8 cellular contexts compared by ENCODE assay signal in the genomic region with DNA sequence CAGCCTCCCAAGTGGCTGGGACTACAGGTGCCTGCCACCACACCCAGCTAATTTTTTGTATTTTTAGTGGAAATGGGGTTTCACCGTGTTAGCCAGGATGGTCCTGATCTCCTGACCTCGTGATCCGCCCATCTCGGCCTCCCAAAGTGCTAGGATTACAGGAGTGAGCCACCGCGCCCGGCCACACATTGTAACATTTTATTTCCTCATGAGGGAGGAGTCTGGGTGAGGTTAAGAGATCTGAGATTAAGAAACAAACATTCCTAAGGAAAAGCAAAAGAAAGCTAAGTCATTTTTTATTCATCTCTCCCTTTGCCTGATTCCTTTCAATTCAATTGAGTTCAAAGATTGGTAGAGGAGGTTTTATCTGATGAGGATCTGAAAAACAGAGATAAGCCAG. TPM values are rescaled to one million over a fixed set of nuclear protein-coding genes. Genes with fewer than 3 reads are reported as not detected.
DNase-seq lines count a peak whose midpoint lies in the region; ATAC-seq and TF ChIP-seq lines count a peak whose summit lies in the region.
"Not testable (repeated sequence)": the region's sequence is repeated elsewhere in the genome, so short reads cannot be mapped to it uniquely, and the experiment has no call there.
"Had no signal": no experiment of that assay in that cellular context is flagged by ENCODE, and none has a peak within 500 bp of the region (broad histone marks: within the 10 kb centered on the region; RNA-seq: fewer than 3 reads in every experiment).

No MANE protein-coding gene starts in this region.

- H3K4me1 Mint-ChIP-seq in Caco-2 (ENCODE audit: low read depth, unreplicated experiment): peaks cover 41% of the 10 kb centered on the region
- H3K4me1 Mint-ChIP-seq in type B pancreatic cell (ENCODE audit: unreplicated experiment): not testable (repeated sequence)

- ATAC-seq in PC-3: not testable (repeated sequence)
- peak; percentile 86 for ATAC-seq in left colon

- H2AFZ ChIP-seq in PC-3 (ENCODE audit: low read length): peak overlapping the region; percentile 43; the same call in 1 of the 2 replicates
- H2AFZ ChIP-seq in osteoblast (ENCODE audit: low read length): not testable (repeated sequence)

- not testable (repeated sequence) for H3K27ac ChIP-seq in PC-3 (ENCODE audit: low read length); colonic mucosa; osteoblast (ENCODE audit: low read depth, low read length)
- H3K27ac ChIP-seq in stomach: peak overlapping the region in 2 of 5 donors; percentile 52 to 61

- peak overlapping the region; percentile 41 for H3K27ac Mint-ChIP-seq in Caco-2 (ENCODE audit: unreplicated experiment)
- peak overlapping the region; percentile 64 for H3K27ac Mint-ChIP-seq in type B pancreatic cell

- H3K4me3 Mint-ChIP-seq in Caco-2 (ENCODE audit: unreplicated experiment); type B pancreatic cell: not testable (repeated sequence)

- POLR2A ChIA-PET in Caco-2 (lab: Charles Lee): interaction anchor here (0.9 to 1.2 kb wide), 2 partner anchors 13 to 14 kb away, joined by 3 to 6 read pairs; a partner anchor contains a TSS
- POLR2A ChIA-PET in PC-3 (lab: Charles Lee; ENCODE audit: unreplicated experiment): not testable (repeated sequence)

- H3K36me3 ChIP-seq in Caco-2 (ENCODE audit: control insufficient read depth, insufficient read depth, low read length); PC-3 (ENCODE audit: low read depth, low read length); colonic mucosa; osteoblast (ENCODE audit: insufficient read depth, low read length): not testable (repeated sequence)
- H3K36me3 ChIP-seq in stomach: peaks cover 0 to 10% (median 5%) of the 10 kb centered on the region in 4 donors

- not testable (repeated sequence) for H3K9me3 Mint-ChIP-seq in Caco-2 (ENCODE audit: unreplicated experiment); type B pancreatic cell

- not testable (repeated sequence) for H3K9me3 ChIP-seq in Caco-2; PC-3 (ENCODE audit: low read length); colonic mucosa; osteoblast (ENCODE audit: low read depth, low read length); stomach

- WGBS in stomach, 5 donors: 26 to 63% (median 44%) methylated on average over 7 of the region's 7 CpGs

- peaks cover 16% of the 10 kb centered on the region for H3K36me3 Mint-ChIP-seq in Caco-2 (ENCODE audit: insufficient read depth, unreplicated experiment)
- not testable (repeated sequence) for H3K36me3 Mint-ChIP-seq in type B pancreatic cell

- not testable (repeated sequence) for DNase-seq in Caco-2; PC-3; type B pancreatic cell (ENCODE audit: extremely low spot score, unreplicated experiment)
- peak; percentile 51 for DNase-seq in colonic mucosa
- DNase-seq in left colon: peak; percentile 50 to 57
- DNase-seq in osteoblast (ENCODE audit: insufficient read length, low spot score, missing footprints): peak; percentile 42
- DNase-seq in stomach: peak; percentile 48

- not testable (repeated sequence) for BruUV-seq in Caco-2 (replicated peaks; lab: Mats Ljungman, UMichigan); PC-3 (replicated peaks; lab: Mats Ljungman, UMichigan)

- not testable (repeated sequence) for H4K20me1 ChIP-seq in PC-3 (ENCODE audit: low read length); osteoblast (ENCODE audit: insufficient read depth, low read length)

- CTCF ChIA-PET in Caco-2 (lab: Charles Lee): interaction anchor here (0.7 to 1.2 kb wide), 4 partner anchors 8 to 414 kb away, joined by 3 read pairs; a partner anchor contains a TSS
- CTCF ChIA-PET in PC-3 (lab: Charles Lee): not testable (repeated sequence)

- not testable (repeated sequence) for TF ChIP-seq EP300 in stomach (IDR thresholded peaks at IDR 0.05)

- H3K27me3 Mint-ChIP-seq in Caco-2 (ENCODE audit: insufficient read depth, unreplicated experiment); type B pancreatic cell: not testable (repeated sequence)

- H3K4me1 ChIP-seq in Caco-2: peaks cover 74% of the 10 kb centered on the region
- H3K4me1 ChIP-seq in PC-3 (ENCODE audit: insufficient read depth, low read length); colonic mucosa; osteoblast (ENCODE audit: insufficient read depth, low read length): not testable (repeated sequence)
- H3K4me1 ChIP-seq in stomach: peaks cover 0 to 16% (median 8%) of the 10 kb centered on the region in 4 donors

- not testable (repeated sequence) for H3K27me3 ChIP-seq in Caco-2 (replicated peaks; ENCODE audit: control insufficient read depth, insufficient read depth, low read length); PC-3 (ENCODE audit: low read length); colonic mucosa
- peaks cover 39% of the 10 kb centered on the region for H3K27me3 ChIP-seq in osteoblast (ENCODE audit: insufficient read depth, low read length)
- peaks cover 0 to 11% (median 0%) of the 10 kb centered on the region in 3 donors for H3K27me3 ChIP-seq in stomach

- not testable (repeated sequence) for H3K9me2 ChIP-seq in PC-3 (replicated peaks; ENCODE audit: low read length)

- not testable (repeated sequence) for H3K79me2 ChIP-seq in PC-3 (ENCODE audit: low read length); osteoblast (ENCODE audit: insufficient read depth, low read length)

- H3K4me2 ChIP-seq in PC-3 (ENCODE audit: low read length); osteoblast (ENCODE audit: insufficient read depth, low read length): not testable (repeated sequence)

- not testable (repeated sequence) for TF ChIP-seq CTCF in Caco-2 (IDR thresholded peaks at IDR 0.05; ENCODE audit: insufficient read depth in 1 of 2, low read depth in 1 of 2, low read length in 1 of 2, severe bottlenecking in 1 of 2, unreplicated experiment in 1 of 2); PC-3 (conservative IDR thresholded peaks at IDR 0.05; ENCODE audit: low read depth, low read length); colonic mucosa (IDR thresholded peaks at IDR 0.05); osteoblast (IDR thresholded peaks at IDR 0.05; ENCODE audit: extremely low read depth, low read depth, low read length); stomach (IDR thresholded peaks at IDR 0.05); type B pancreatic cell (conservative IDR thresholded peaks at IDR 0.05)

- not testable (repeated sequence) for H3F3A ChIP-seq in PC-3 (ENCODE audit: low read length, unreplicated experiment)

- H3K9ac ChIP-seq in PC-3 (ENCODE audit: low read length); colonic mucosa (ENCODE audit: low read depth in 2 of 2, low read length in 2 of 2): not testable (repeated sequence)

- H3K4me3 ChIP-seq in Caco-2 (ENCODE audit: low read depth, low read length); PC-3 (ENCODE audit: low read length); colonic mucosa; osteoblast (ENCODE audit: insufficient read depth, low read length); stomach: not testable (repeated sequence)

- intact Hi-C loops in Caco-2 (cut with micrococcal nuclease; ENCODE audit: unreplicated experiment): loop anchor here (2.0 kb wide), 1 partner anchor 13 kb away; a partner anchor contains a TSS
- intact Hi-C loops in PC-3 (cut with micrococcal nuclease); colonic mucosa (cut with DNase I); left colon (cut with DNase I, micrococcal nuclease); stomach (cut with DNase I; ENCODE audit: low total_unique reads): not testable (repeated sequence)

- not testable (repeated sequence) for TF ChIP-seq POLR2A in stomach (IDR thresholded peaks at IDR 0.05)

RNA-seq across cellular contexts. Expression of a gene that starts 7.5 kb away (rescaled TPM):
- total RNA-seq in Caco-2 (2022) (2.0 and 3.6 TPM in 2 replicates), PC-3 (2014; rRNA removed) (1.5 TPM in 1 of 2 replicates, not detected in the other), colonic mucosa (under 1 TPM; 0.72 to 0.90 TPM), left colon (1 to 10 TPM; 1.0 to 2.0 TPM), osteoblast (under 0.01 TPM in 1 of 2 replicates, not detected in the other), stomach (under 1 TPM in 3 of 5 donors, not detected in 2; 0.18 to 0.87 (median 0.87) TPM), type B pancreatic cell (ENCODE audit: low replicate concordance) (1.00 and 2.7 TPM in 2 replicates)
- 1 to 10 TPM; 1.9 to 6.0 (median 3.4) TPM for polyA plus RNA-seq in stomach
- polyA plus RNA-seq: CD14-positive monocyte had no signal

RNA-seq across cellular contexts. Expression of a gene that starts 9.7 kb away (rescaled TPM):
- total RNA-seq in Caco-2 (2022) (80.8 and 92.5 TPM in 2 replicates), PC-3 (2014; rRNA removed) (16.6 and 30.8 TPM in 2 replicates), colonic mucosa (10 to 100 TPM; 18.4 to 21.0 TPM), left colon (10 to 100 TPM; 18.8 to 19.9 TPM), osteoblast (6.5 and 8.3 TPM in 2 replicates), stomach (10 to 100 TPM in 4 of 5 donors, 1 to 10 TPM in 1; 5.8 to 73.0 (median 35.7) TPM), type B pancreatic cell (ENCODE audit: low replicate concordance) (44.1 and 46.9 TPM in 2 replicates)
- 10 to 100 TPM in 1 of 3 donors, 1 to 10 TPM in 2; 5.8 to 11.1 (median 7.9) TPM for polyA plus RNA-seq in stomach

RNA-seq across cellular contexts. Expression of a gene that starts 14.2 kb away (rescaled TPM):
- total RNA-seq in Caco-2 (2022) (8.9 and 9.1 TPM in 2 replicates), PC-3 (2014; rRNA removed) (12.6 and 16.4 TPM in 2 replicates), colonic mucosa (1 to 10 TPM; 5.2 to 8.1 TPM), left colon (1 to 10 TPM; 4.6 to 4.9 TPM), osteoblast (9.8 and 11.5 TPM in 2 replicates), stomach (1 to 10 TPM in 2 of 5 donors, under 1 TPM in 1, not detected in 2; 0.45 to 3.3 (median 3.2) TPM), type B pancreatic cell (ENCODE audit: low replicate concordance) (8.4 and 10.1 TPM in 2 replicates)
- polyA plus RNA-seq in stomach: 1 to 10 TPM; 2.7 to 9.6 (median 8.5) TPM

RNA-seq across cellular contexts. Expression of a gene that starts 16.2 kb away (rescaled TPM):
- 61.5 and 64.9 TPM in 2 replicates for total RNA-seq in Caco-2 (2022)
- total RNA-seq in PC-3 (2014; rRNA removed): 33.4 and 35.7 TPM in 2 replicates
- total RNA-seq in colonic mucosa: 100 to 1,000 TPM in 1 of 2 donors, 10 to 100 TPM in 1; 83.3 to 131 TPM
- total RNA-seq in left colon: 100 to 1,000 TPM in 1 of 2 donors, 10 to 100 TPM in 1; 83.7 to 111 TPM
- total RNA-seq in osteoblast: 27.5 and 30.1 TPM in 2 replicates
- 100 to 1,000 TPM in 2 of 5 donors, 10 to 100 TPM in 3; 22.8 to 718 (median 73.3) TPM for total RNA-seq in stomach
- polyA plus RNA-seq in stomach: 10 to 100 TPM; 20.9 to 48.1 (median 24.4) TPM
- 95.8 and 99.3 TPM in 2 replicates for total RNA-seq in type B pancreatic cell (ENCODE audit: low replicate concordance)

RNA-seq across cellular contexts. Expression of a gene that starts 20.2 kb away (rescaled TPM):
- total RNA-seq in Caco-2 (2022) (44.6 and 45.0 TPM in 2 replicates), PC-3 (2014; rRNA removed) (7.9 and 14.9 TPM in 2 replicates), colonic mucosa (10 to 100 TPM; 10.4 to 13.7 TPM), left colon (10 to 100 TPM; 13.7 to 19.9 TPM), osteoblast (0.29 and 0.36 TPM in 2 replicates), stomach (100 to 1,000 TPM in 1 of 5 donors, 10 to 100 TPM in 2, 1 to 10 TPM in 1, under 1 TPM in 1; 0.87 to 224 (median 10.1) TPM), type B pancreatic cell (ENCODE audit: low replicate concordance) (27.1 and 35.8 TPM in 2 replicates)
- polyA plus RNA-seq in stomach: 10 to 100 TPM; 14.6 to 30.3 (median 16.6) TPM
